In the genomic region with DNA sequence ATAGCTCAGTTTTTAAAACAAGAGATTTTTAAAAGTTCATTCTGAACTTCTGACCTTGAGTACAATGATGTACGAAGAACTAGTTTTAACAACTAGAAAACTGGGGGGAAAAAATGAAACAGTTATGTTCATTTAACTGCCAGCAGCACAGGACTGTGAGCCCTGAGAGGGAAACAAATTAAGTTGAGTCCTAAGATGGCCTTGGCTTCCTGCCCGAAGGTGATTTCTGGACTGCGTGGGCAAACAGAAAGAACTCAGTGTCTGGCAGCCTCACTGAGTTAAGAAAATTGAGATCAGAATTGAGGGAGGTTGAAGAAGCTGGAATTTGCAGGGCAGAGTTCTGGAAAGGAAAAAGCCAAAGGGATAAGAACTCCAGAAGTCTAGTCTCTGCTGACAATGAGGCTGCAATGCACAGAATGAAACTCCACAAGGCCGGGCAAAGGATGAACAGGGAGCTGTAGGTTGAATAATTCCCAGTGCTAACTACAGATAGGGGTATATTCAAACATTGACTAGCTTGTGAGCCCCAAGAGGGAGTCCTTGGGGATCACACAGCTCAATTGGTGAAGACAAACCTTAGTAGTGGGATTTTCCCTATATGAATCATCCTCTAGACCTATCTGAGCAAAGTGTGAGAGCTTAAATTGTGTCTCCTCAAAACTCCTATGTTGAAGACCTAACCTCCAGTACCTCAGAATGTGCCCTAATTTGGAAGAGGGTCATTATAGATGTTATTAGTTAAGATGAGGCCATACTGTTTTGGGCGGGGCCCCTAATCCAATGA, we compare ENCODE assay signal across 30 cellular contexts. TPM values are rescaled to one million over a fixed set of nuclear protein-coding genes. Genes with fewer than 3 reads are reported as not detected.
DNase-seq lines count a peak whose midpoint lies in the region; ATAC-seq, FAIRE-seq and TF ChIP-seq lines count a peak whose summit lies in the region.
"Had no signal": no experiment of that assay in that cellular context is flagged by ENCODE, and none has a peak within 500 bp of the region (broad histone marks: within the 10 kb centered on the region; RNA-seq: fewer than 3 reads in every experiment).

No MANE protein-coding gene starts in this region.

- CTCF ChIA-PET in HepG2 (lab: Yijun Ruan, JAX; ENCODE audit: low intra/inter-chr PET ratio, low total read pairs): no interaction called here

- H3K4me2 ChIP-seq in astrocyte (ENCODE audit: low read length) (no peak overlapping the region), osteoblast (ENCODE audit: insufficient read depth, low read length) (no peak overlapping the region), HepG2 (ENCODE audit: low read depth, low read length) (no peak overlapping the region)
- H3K4me2 ChIP-seq: PC-9 had no signal

- BruUV-seq in HepG2 (replicated peaks; lab: Mats Ljungman, UMichigan): no TSS peak

- H2AFZ ChIP-seq in astrocyte (ENCODE audit: low read depth, low read length) (no peak overlapping the region), osteoblast (ENCODE audit: low read length) (no peak overlapping the region), HepG2 (ENCODE audit: low read length) (no peak overlapping the region)
- H2AFZ ChIP-seq: PC-9 had no signal

- H3K27ac ChIP-seq in astrocyte (ENCODE audit: low read depth, low read length) (no peak overlapping the region), osteoblast (ENCODE audit: low read depth, low read length) (no peak overlapping the region), gastrocnemius medialis (no peak overlapping the region), HepG2 (ENCODE audit: extremely low read length, insufficient read depth, low read length) (no peak overlapping the region)
- H3K27ac ChIP-seq: ovary, PC-9, tibial nerve had no signal

- DNase-seq in DMS79 (lab: John Stamatoyannopoulos, UW) (peak; percentile 24), NCI-H1105 treated with DMSO at 0.1 percent for 48 hours (lab: John Stamatoyannopoulos, UW) (peak; percentile 69), astrocyte (ENCODE audit: low read depth) (no peak), osteoblast (ENCODE audit: insufficient read length, low spot score, missing footprints) (peak; percentile 71), gastrocnemius medialis (no peak), HepG2 (ENCODE audit: low spot score) (no peak), NCI-H2196 (lab: John Stamatoyannopoulos, UW; ENCODE audit: unreplicated experiment) (no peak)
- DNase-seq: activated CD4-positive, alpha-beta T cell treated with anti-CD3 and anti-CD28 coated beads, Interleukin-2, amount 50 U/mL, for 48 hours; activated naive CD4-positive, alpha-beta T cell; activated T-cell treated with anti-CD3 and anti-CD28 coated beads, Interleukin-2, amount 50 U/mL, for 48 hours; AML-193; CD4-positive, alpha-beta memory T cell; hippocampal formation; left cardiac atrium; NCI-H510A; nephron progenitor cell; ovary; PC-9; retina; Right ventricle myocardium superior; stimulated activated CD4-positive, alpha-beta T cell treated with anti-CD3 and anti-CD28 coated beads, Interleukin-2, amount 100 ng/mL, for 24 hours; stimulated activated naive CD8-positive, alpha-beta T cell treated with anti-CD3 and anti-CD28 coated beads, Interleukin-15, amount 100 ng/mL, for 72 hours had no signal

- no peak for FAIRE-seq in astrocyte (lab: Jason Lieb, UNC)
- FAIRE-seq in HepG2 (lab: Jason Lieb, UNC): no peak
- FAIRE-seq: GM12892, H54 had no signal

- in situ Hi-C loops in gastrocnemius medialis (cut with MboI; ENCODE audit: low sequenced_read_pairs in 4 of 4) (no loop called here), HepG2 (cut with HindIII; ENCODE audit: extremely low pct_ligation_motif_present, low pct_unique_long_range_greater_than_20kb) (no loop called here)

- H3K36me3 ChIP-seq in astrocyte (ENCODE audit: insufficient read depth, low read length) (no peaks in the 10 kb centered on the region), osteoblast (ENCODE audit: insufficient read depth, low read length) (no peaks in the 10 kb centered on the region), gastrocnemius medialis (no peaks in the 10 kb centered on the region), HepG2 (replicated peaks in 1 of 2; ENCODE audit: control insufficient read depth in 1 of 2, insufficient read depth in 2 of 2, low read length in 2 of 2) (no peaks in the 10 kb centered on the region)
- H3K36me3 ChIP-seq: ovary, tibial nerve had no signal

- no peaks in the 10 kb centered on the region for H3K9me3 Mint-ChIP-seq in astrocyte (ENCODE audit: unreplicated experiment)
- H3K9me3 Mint-ChIP-seq: CD4-positive, alpha-beta memory T cell; nephron progenitor cell; stimulated activated naive CD8-positive, alpha-beta T cell treated with anti-CD3 and anti-CD28 coated beads, Interleukin-15, amount 100 ng/mL, for 72 hours; T-helper 1 cell treated with Interleukin-12 subunit alpha and Interleukin-12 subunit beta and Interleukin-4 antibody, amounts not matched to agents 30 μg/mL and 1 μg/mL, for 36 hours had no signal

- POLR2A ChIA-PET in HepG2 (lab: Yijun Ruan, JAX): no interaction called here

- peak overlapping the region; percentile 25 for H3K4me3 Mint-ChIP-seq in astrocyte (ENCODE audit: unreplicated experiment)
- H3K4me3 Mint-ChIP-seq: CD4-positive, alpha-beta memory T cell; nephron progenitor cell; stimulated activated naive CD8-positive, alpha-beta T cell treated with anti-CD3 and anti-CD28 coated beads, Interleukin-15, amount 100 ng/mL, for 72 hours; T-helper 1 cell treated with Interleukin-12 subunit alpha and Interleukin-12 subunit beta and Interleukin-4 antibody, amounts not matched to agents 30 μg/mL and 1 μg/mL, for 36 hours had no signal

- H3K9ac ChIP-seq in astrocyte (ENCODE audit: low read length) (no peak overlapping the region), HepG2 (ENCODE audit: insufficient read depth, low read depth, low read length) (no peak overlapping the region)

- H3K27ac Mint-ChIP-seq in astrocyte (ENCODE audit: unreplicated experiment): peak overlapping the region; percentile 41
- H3K27ac Mint-ChIP-seq: CD4-positive, alpha-beta memory T cell; nephron progenitor cell; T-helper 1 cell treated with Interleukin-12 subunit alpha and Interleukin-12 subunit beta and Interleukin-4 antibody, amounts not matched to agents 30 μg/mL and 1 μg/mL, for 36 hours had no signal

- no peak overlapping the region for H3K4me3 ChIP-seq in astrocyte (ENCODE audit: insufficient read depth, low read depth, low read length)
- no peak overlapping the region for H3K4me3 ChIP-seq in osteoblast (ENCODE audit: insufficient read depth, low read length)
- H3K4me3 ChIP-seq in gastrocnemius medialis: no peak overlapping the region
- no peak overlapping the region for H3K4me3 ChIP-seq in HepG2 (replicated peaks in 1 of 3; ENCODE audit: insufficient read depth in 1 of 3, low read depth in 2 of 3, low read length in 3 of 3)
- H3K4me3 ChIP-seq: mucosa of descending colon, ovary, PC-9, tibial nerve had no signal

- no peak for ATAC-seq in activated CD4-positive, CD25-positive, alpha-beta regulatory T cell treated with anti-CD3 and anti-CD28 coated beads, Interleukin-2, amount 50 U/mL, for 24 hours
- ATAC-seq in gastrocnemius medialis: no peak
- no peak for ATAC-seq in HepG2
- ATAC-seq: left cardiac atrium; mucosa of descending colon; SK-N-SH treated with all-trans-retinoic acid at 6 μM for 48 hours; stimulated activated naive CD8-positive, alpha-beta T cell treated with anti-CD3 and anti-CD28 coated beads, Interleukin-15, amount 100 ng/mL, for 72 hours had no signal

- no peak for TF ChIP-seq EP300 in HepG2 (IDR thresholded peaks at IDR 0.05; ENCODE audit: low read depth in 2 of 2, low read length in 2 of 2)
- no peak for TF ChIP-seq EP300 in HepG2 (CRISPR knock-in tag; IDR thresholded peaks at IDR 0.05; ENCODE audit: borderline replicate concordance)

- TF ChIP-seq CTCF in astrocyte (IDR thresholded peaks at IDR 0.05; ENCODE audit: insufficient read depth, low read depth, low read length): no peak
- TF ChIP-seq CTCF in osteoblast (IDR thresholded peaks at IDR 0.05; ENCODE audit: extremely low read depth, low read depth, low read length): no peak
- no peak for TF ChIP-seq CTCF in gastrocnemius medialis (IDR thresholded peaks at IDR 0.05 in 4 of 5, conservative IDR thresholded peaks at IDR 0.05 in 1 of 5)
- TF ChIP-seq CTCF in HepG2 (CRISPR knock-in tag; IDR thresholded peaks at IDR 0.05): no peak

- H3K4me1 ChIP-seq in astrocyte (ENCODE audit: insufficient read depth, low read length): peaks cover 4% of the 10 kb centered on the region
- no peaks in the 10 kb centered on the region for H3K4me1 ChIP-seq in osteoblast (ENCODE audit: insufficient read depth, low read length)
- H3K4me1 ChIP-seq in gastrocnemius medialis: no peaks in the 10 kb centered on the region
- no peaks in the 10 kb centered on the region for H3K4me1 ChIP-seq in HepG2 (ENCODE audit: insufficient read depth, low read length)

- H3K27me3 ChIP-seq in astrocyte (ENCODE audit: insufficient read depth, low read length) (peaks cover 18% of the 10 kb centered on the region), osteoblast (ENCODE audit: insufficient read depth, low read length) (peaks cover 12% of the 10 kb centered on the region), gastrocnemius medialis (peaks cover 0 to 6% (median 0%) of the 10 kb centered on the region in 3 donors), HepG2 (ENCODE audit: control insufficient read depth in 1 of 2, insufficient read depth in 2 of 2, low read length in 2 of 2) (peaks cover 4 to 27% of the 10 kb centered on the region in 2 experiments; a peak in 3 of 5 replicates)
- H3K27me3 ChIP-seq: ovary, tibial nerve had no signal

- H3K9me3 ChIP-seq in astrocyte (ENCODE audit: insufficient read depth, low read depth, low read length) (no peaks in the 10 kb centered on the region), osteoblast (ENCODE audit: low read depth, low read length) (no peaks in the 10 kb centered on the region), gastrocnemius medialis (no peaks in the 10 kb centered on the region), HepG2 (ENCODE audit: low read length) (no peaks in the 10 kb centered on the region)
- H3K9me3 ChIP-seq: mucosa of descending colon, ovary, tibial nerve had no signal

- intact Hi-C loops in gastrocnemius medialis (cut with DNase I; ENCODE audit: low total_unique reads): no loop called here
- intact Hi-C loops in HepG2 (cut with micrococcal nuclease; ENCODE audit: unreplicated experiment): loop anchor here (5.0 to 10.0 kb wide), 2 partner anchors 116 to 1348 kb away; no protein-coding TSS in a partner anchor

- no peaks in the 10 kb centered on the region for H3K36me3 Mint-ChIP-seq in astrocyte (ENCODE audit: low read depth, unreplicated experiment)
- H3K36me3 Mint-ChIP-seq: CD4-positive, alpha-beta memory T cell had no signal

- H4K20me1 ChIP-seq in astrocyte (ENCODE audit: insufficient read depth, low read length) (no peaks in the 10 kb centered on the region), osteoblast (ENCODE audit: insufficient read depth, low read length) (no peaks in the 10 kb centered on the region), HepG2 (ENCODE audit: insufficient read depth, low read length) (no peaks in the 10 kb centered on the region)

- peaks cover 66% of the 10 kb centered on the region for H3K4me1 Mint-ChIP-seq in astrocyte (ENCODE audit: low read depth, unreplicated experiment)
- H3K4me1 Mint-ChIP-seq: CD4-positive, alpha-beta memory T cell had no signal

- TF ChIP-seq RAD21 in HepG2 (CRISPR knock-in tag; IDR thresholded peaks at IDR 0.05): no peak

- no peak for TF ChIP-seq POLR2A in gastrocnemius medialis (IDR thresholded peaks at IDR 0.05)
- TF ChIP-seq POLR2A in HepG2 (IDR thresholded peaks at IDR 0.05; ENCODE audit: insufficient read depth in 1 of 2, low read depth in 2 of 2, low read length in 2 of 2): no peak

- WGBS in HepG2 (ENCODE audit: low lambda C conversion rate): 27% methylated on average over 5 of the region's 5 CpGs

- H3K27me3 Mint-ChIP-seq in astrocyte (ENCODE audit: low read depth, unreplicated experiment): no peaks in the 10 kb centered on the region

- H3K79me2 ChIP-seq in astrocyte (ENCODE audit: insufficient read depth, low read length): no peaks in the 10 kb centered on the region
- H3K79me2 ChIP-seq in osteoblast (ENCODE audit: insufficient read depth, low read length): no peaks in the 10 kb centered on the region
- H3K79me2 ChIP-seq in HepG2 (ENCODE audit: insufficient read depth, low read length): no peaks in the 10 kb centered on the region

RNA-seq across cellular contexts. Expression of a gene that starts 13.1 kb away (rescaled TPM):
- total RNA-seq in astrocyte (1.8 and 5.7 TPM in 2 replicates), osteoblast (not detected in 2 replicates), gastrocnemius medialis (10 to 100 TPM in 1 of 4 donors, 1 to 10 TPM in 2, under 1 TPM in 1; 0.71 to 18.2 (median 2.9) TPM), HepG2 (2016; rRNA removed; fragmentation: Illumina TruSeq; extraction: Trizol) (0.15 TPM in 1 of 2 replicates, not detected in the other)
- total RNA-seq in HepG2 (2016; cell fraction: cytosol; rRNA removed; fragmentation: Illumina TruSeq; extraction: Trizol; ENCODE audit: low read depth): 0.09 TPM in 1 of 2 replicates, not detected in the other
- total RNA-seq in HepG2 (2016; cell fraction: insoluble cytoplasmic fraction; rRNA removed; fragmentation: Illumina TruSeq; extraction: Trizol): 0.13 and 0.16 TPM in 2 replicates
- 0.14 and 0.28 TPM in 2 replicates for total RNA-seq in HepG2 (2016; cell fraction: membrane; rRNA removed; fragmentation: Illumina TruSeq; extraction: Trizol)
- total RNA-seq in HepG2 (2016; cell fraction: nucleus; rRNA removed; fragmentation: Illumina TruSeq; extraction: Trizol): 0.16 and 0.19 TPM in 2 replicates
- 0.14 and 0.26 TPM in 2 replicates for polyA plus RNA-seq in HepG2 (2011; rRNA removed)
- polyA plus RNA-seq in HepG2 (2011; cell fraction: cytosol; rRNA removed): 0.08 and 0.11 TPM in 2 replicates
- 0.21 and 0.26 TPM in 2 replicates for polyA plus RNA-seq in HepG2 (2011; cell fraction: nucleus; rRNA removed)
- 0.20 and 0.24 TPM in 2 replicates for polyA plus RNA-seq in HepG2 (2012)
- polyA plus RNA-seq in HepG2 (2016; cell fraction: cytosol; fragmentation: Illumina TruSeq; extraction: Trizol; ENCODE audit: low read depth): 0.05 and 0.06 TPM in 2 replicates
- polyA plus RNA-seq in HepG2 (2016; cell fraction: insoluble cytoplasmic fraction; fragmentation: Illumina TruSeq; extraction: Trizol; ENCODE audit: low read depth): 0.09 and 0.11 TPM in 2 replicates
- 0.08 and 0.10 TPM in 2 replicates for polyA plus RNA-seq in HepG2 (2016; cell fraction: membrane; fragmentation: Illumina TruSeq; extraction: Trizol; ENCODE audit: low read depth)
- polyA plus RNA-seq in HepG2 (2016; cell fraction: nucleus; fragmentation: Illumina TruSeq; extraction: Trizol; ENCODE audit: insufficient read depth, low read depth): 0.27 and 0.83 TPM in 2 replicates
- 0.24 and 3.8 TPM in 2 replicates for polyA minus RNA-seq in HepG2 (2011; rRNA and poly(A)+ RNA removed; ENCODE audit: low replicate concordance)
- not detected in 2 replicates for polyA minus RNA-seq in HepG2 (2011; cell fraction: cytosol; rRNA and poly(A)+ RNA removed)
- polyA minus RNA-seq in HepG2 (2011; cell fraction: nucleus; rRNA and poly(A)+ RNA removed): 0.13 and 0.37 TPM in 2 replicates
- total RNA-seq: A673 had no signal

Comparison
In these comparisons a context has a peak if more than half of its experiments do, and no peak if none do; other contexts are left out.
1. DNase-seq: peak in DMS79 (single experiment), NCI-H1105 treated with DMSO at 0.1 percent for 48 hours (single experiment) and osteoblast (single experiment); none in astrocyte (single experiment), gastrocnemius medialis (0 of 2), HepG2 (single experiment) and NCI-H2196 (single experiment).